Comparison of ENCODE assay signal across 1 cellular context in genomic region chr7:90224204-90224603, GRCh38.
TF ChIP-seq lines count a peak whose summit lies in the region.

No MANE protein-coding gene starts in this region.

TF ChIP-seq in WTC11, 78 proteins besides CTCF, POLR2A, EP300 and RAD21 (continued from another document):
- TF ChIP-seq FOXP1 (CRISPR knock-in tag; IDR thresholded peaks at IDR 0.05; ENCODE audit: borderline replicate concordance) (no peak), PRRX2 (CRISPR knock-in tag; IDR thresholded peaks at IDR 0.05) (no peak), FOXJ3 (CRISPR knock-in tag; IDR thresholded peaks at IDR 0.05; ENCODE audit: borderline replicate concordance) (no peak), FOXK1 (CRISPR knock-in tag; IDR thresholded peaks at IDR 0.05) (no peak)
